In genomic region chr15:99209326-99209725, GRCh38 we compare ENCODE assay signal across 15 cellular contexts. TPM values are rescaled to one million over a fixed set of nuclear protein-coding genes. Genes with fewer than 3 reads are reported as not detected.
A peak's percentile ranks its signal among the peaks of the same experiment; 100 is the strongest.
DNase-seq lines count a peak whose midpoint lies in the region; ATAC-seq and TF ChIP-seq lines count a peak whose summit lies in the region.
"Had no signal": no experiment of that assay in that cellular context is flagged by ENCODE, and none has a peak within 500 bp of the region (broad histone marks: within the 10 kb centered on the region; RNA-seq: fewer than 3 reads in every experiment).

No MANE protein-coding gene starts in this region.

- H3K4me3 Mint-ChIP-seq in endodermal cell: no peak overlapping the region
- H3K4me3 Mint-ChIP-seq: CD4-positive, alpha-beta memory T cell; GM23338 had no signal

- H3K9ac ChIP-seq in endodermal cell (ENCODE audit: extremely low read depth, low read length, poor library complexity, severe bottlenecking): no peak overlapping the region

- DNase-seq in right cardiac atrium: peak in 2 of 3 donors; percentile 27 to 65
- no peak for DNase-seq in Right ventricle myocardium inferior (ENCODE audit: missing footprints)
- DNase-seq in endodermal cell: no peak
- peak; percentile 37 for DNase-seq in glomerular endothelial cell (ENCODE audit: extremely low read depth, low read depth, low spot score)
- peak; percentile 54 for DNase-seq in pulmonary artery endothelial cell (ENCODE audit: low read depth, low spot score)
- DNase-seq in activated CD8-positive, alpha-beta memory T cell treated with anti-CD3 and anti-CD28 coated beads for 24 hours: no peak
- DNase-seq in stimulated activated CD4-positive, alpha-beta T cell treated with anti-CD3 and anti-CD28 coated beads, Interleukin-2, amount 100 ng/mL, for 24 hours: no peak
- DNase-seq: BE2C; CD4-positive, alpha-beta memory T cell; DMS79; H7 had no signal

- WGBS in right cardiac atrium: 42% methylated on average over 2 of the region's 2 CpGs
- WGBS in endodermal cell (ENCODE audit: insufficient coverage in 1 of 2, insufficient read length in 1 of 2), 2 experiments: 84 to 90% methylated on average over 2 of the region's 2 CpGs

- no peaks in the 10 kb centered on the region for H3K27me3 Mint-ChIP-seq in endodermal cell (ENCODE audit: insufficient read depth)

- ATAC-seq in right cardiac atrium: peak; percentile 53 to 72
- no peak for ATAC-seq in Right ventricle myocardium inferior
- ATAC-seq: A549, GM12878, GM23338 had no signal

- H3K4me3 ChIP-seq in right cardiac atrium (ENCODE audit: low read length) (no peak overlapping the region), endodermal cell (ENCODE audit: low read length) (no peak overlapping the region)
- H3K4me3 ChIP-seq: A549, GM12878, GM23338 had no signal

- H3K27ac ChIP-seq in right cardiac atrium (ENCODE audit: low read length): peak overlapping the region; percentile 52
- no peak overlapping the region for H3K27ac ChIP-seq in endodermal cell (ENCODE audit: low read depth, low read length)
- H3K27ac ChIP-seq: A549, C4-2B had no signal

- H3K36me3 Mint-ChIP-seq in endodermal cell (ENCODE audit: low read depth): peaks cover 21% of the 10 kb centered on the region
- H3K36me3 Mint-ChIP-seq: CD4-positive, alpha-beta memory T cell had no signal

- no peaks in the 10 kb centered on the region for H3K4me1 Mint-ChIP-seq in endodermal cell
- H3K4me1 Mint-ChIP-seq: CD4-positive, alpha-beta memory T cell; GM23338 had no signal

- H3K9me3 ChIP-seq in right cardiac atrium (ENCODE audit: control insufficient read depth, low read length): no peaks in the 10 kb centered on the region
- H3K9me3 ChIP-seq in endodermal cell (ENCODE audit: control insufficient read depth, low read length): no peaks in the 10 kb centered on the region
- H3K9me3 ChIP-seq: BE2C had no signal

- intact Hi-C loops in right cardiac atrium (cut with DNase I) (no loop called here), Right ventricle myocardium inferior (cut with DNase I) (no loop called here)

- no peaks in the 10 kb centered on the region for H3K27me3 ChIP-seq in right cardiac atrium (ENCODE audit: control insufficient read depth, insufficient read depth)
- no peaks in the 10 kb centered on the region for H3K27me3 ChIP-seq in endodermal cell (ENCODE audit: control insufficient read depth, insufficient read depth, low read length, poor library complexity, severe bottlenecking)
- H3K27me3 ChIP-seq: BE2C had no signal

- no peaks in the 10 kb centered on the region for H3K9me3 Mint-ChIP-seq in endodermal cell
- H3K9me3 Mint-ChIP-seq: GM23338 had no signal

- no peak for TF ChIP-seq CTCF in endodermal cell (conservative IDR thresholded peaks at IDR 0.05)

- H3K4me1 ChIP-seq in right cardiac atrium (ENCODE audit: control insufficient read depth, insufficient read depth, low read length) (no peaks in the 10 kb centered on the region), endodermal cell (ENCODE audit: control insufficient read depth, insufficient read depth, low read length) (no peaks in the 10 kb centered on the region)

- H3K27ac Mint-ChIP-seq in endodermal cell: peak overlapping the region; percentile 23
- H3K27ac Mint-ChIP-seq: CD4-positive, alpha-beta memory T cell; GM23338 had no signal

- H3K36me3 ChIP-seq in endodermal cell (ENCODE audit: control insufficient read depth, insufficient read depth, low read length): no peaks in the 10 kb centered on the region
- H3K36me3 ChIP-seq: BE2C had no signal

RNA-seq across cellular contexts. Expression of gene TTC23, which starts 40.1 kb away (rescaled TPM):
- total RNA-seq in right cardiac atrium: 10 to 100 TPM; 12.9 to 18.2 (median 16.1) TPM
- 8.4 TPM for polyA plus RNA-seq in right cardiac atrium
- 13.0 TPM for total RNA-seq in Right ventricle myocardium inferior
- 10 to 100 TPM; 20.7 to 26.3 TPM for total RNA-seq in endodermal cell
- 22.3 TPM for polyA plus RNA-seq in endodermal cell (2013, experiment 1 of 2)
- polyA plus RNA-seq in endodermal cell (2013, experiment 2 of 2): 25.4 TPM
- total RNA-seq in glomerular endothelial cell: 17.8 and 18.8 TPM in 2 replicates
- 22.3 and 24.9 TPM in 2 replicates for total RNA-seq in pulmonary artery endothelial cell

RNA-seq across cellular contexts. Expression of gene LRRC28, which starts 42.0 kb away (rescaled TPM):
- total RNA-seq in right cardiac atrium (10 to 100 TPM; 30.1 to 30.9 (median 30.6) TPM), Right ventricle myocardium inferior (18.7 TPM), endodermal cell (10 to 100 TPM; 26.1 to 35.5 TPM), glomerular endothelial cell (24.4 and 27.1 TPM in 2 replicates), pulmonary artery endothelial cell (13.4 and 14.8 TPM in 2 replicates)
- 13.7 TPM for polyA plus RNA-seq in right cardiac atrium
- 33.2 TPM for polyA plus RNA-seq in endodermal cell (2013, experiment 1 of 2)
- 33.0 TPM for polyA plus RNA-seq in endodermal cell (2013, experiment 2 of 2)

Comparison
In these comparisons a context has a peak if more than half of its experiments do, and no peak if none do; other contexts are left out.
1. DNase-seq: peak in right cardiac atrium (2 of 3), glomerular endothelial cell (single experiment) and pulmonary artery endothelial cell (single experiment); none in Right ventricle myocardium inferior (single experiment), endodermal cell (single experiment), activated CD8-positive, alpha-beta memory T cell treated with anti-CD3 and anti-CD28 coated beads for 24 hours (single experiment) and stimulated activated CD4-positive, alpha-beta T cell treated with anti-CD3 and anti-CD28 coated beads, Interleukin-2, amount 100 ng/mL, for 24 hours (0 of 2).